In genomic region chr19:4563562-4563961, GRCh38 we compare ENCODE assay signal across 10 cellular contexts. TPM values are rescaled to one million over a fixed set of nuclear protein-coding genes. Genes with fewer than 3 reads are reported as not detected.
DNase-seq lines count a peak whose midpoint lies in the region; ATAC-seq and TF ChIP-seq lines count a peak whose summit lies in the region.
"Not testable (repeated sequence)": the region's sequence is repeated elsewhere in the genome, so short reads cannot be mapped to it uniquely, and the experiment has no call there.
"Had no signal": no experiment of that assay in that cellular context is flagged by ENCODE, and none has a peak within 500 bp of the region (broad histone marks: within the 10 kb centered on the region; RNA-seq: fewer than 3 reads in every experiment).

No MANE protein-coding gene starts in this region.

- ATAC-seq in T-helper 17 cell (peak; percentile 55), Right ventricle myocardium inferior (peak; percentile 42), mucosa of descending colon (peak; percentile 56)

- not testable (repeated sequence) for H3K36me3 Mint-ChIP-seq in T-helper 17 cell (ENCODE audit: low read depth)

- not testable (repeated sequence) for H3K9ac ChIP-seq in BLaER1 treated with 17β-estradiol and CSF1 and Interleukin-3, amounts not matched to agents 10 nM and 100 nM

- not testable (repeated sequence) for H3K27ac Mint-ChIP-seq in T-helper 17 cell

- DNase-seq in KBM-7 (peak; percentile 83), NOMO-1 treated with DMSO at 0.1 percent for 48 hours (lab: John Stamatoyannopoulos, UW; ENCODE audit: unreplicated experiment) (peak; percentile 46), Right ventricle myocardium inferior (ENCODE audit: missing footprints) (peak; percentile 6), pons (ENCODE audit: low spot score) (peak; percentile 9)
- not testable (repeated sequence) for DNase-seq in T-helper 17 cell, mucosa of descending colon

- intact Hi-C loops in Right ventricle myocardium inferior (cut with DNase I); mucosa of descending colon (cut with DNase I, micrococcal nuclease): not testable (repeated sequence)

- 0 out of 22 replicates have a peak overlapping the region, but pooled peaks of 1 of the 11 experiments have one; percentile 11 for H3K27ac ChIP-seq in BLaER1 treated with 17β-estradiol and CSF1 and Interleukin-3, amounts not matched to agents 10 nM and 100 nM

- H3K4me3 ChIP-seq in BLaER1 treated with 17β-estradiol and CSF1 and Interleukin-3, amounts not matched to agents 10 nM and 100 nM; mucosa of descending colon: not testable (repeated sequence)

- in situ Hi-C loops in KBM-7 (cut with MboI; ENCODE audit: low pct_unique_long_range_greater_than_20kb, low sequenced_read_pairs), result not testable (repeated sequence)

- H4K20me1 ChIP-seq in BLaER1 treated with 17β-estradiol and CSF1 and Interleukin-3, amounts not matched to agents 10 nM and 100 nM, result not testable (repeated sequence)

- H3K4me1 Mint-ChIP-seq in T-helper 17 cell, result not testable (repeated sequence)

- peaks cover 10 to 87% (median 47%) of the 10 kb centered on the region in 10 experiments for H3K4me1 ChIP-seq in BLaER1 treated with 17β-estradiol and CSF1 and Interleukin-3, amounts not matched to agents 10 nM and 100 nM
- not testable (repeated sequence) for H3K4me1 ChIP-seq in mucosa of descending colon (ENCODE audit: low read depth)

- H3K36me3 ChIP-seq in BLaER1 treated with 17β-estradiol and CSF1 and Interleukin-3, amounts not matched to agents 10 nM and 100 nM; mucosa of descending colon (ENCODE audit: low read depth): not testable (repeated sequence)

- H3K4me3 Mint-ChIP-seq in T-helper 17 cell, result not testable (repeated sequence)

- TF ChIP-seq CTCF in mucosa of descending colon (IDR thresholded peaks at IDR 0.05), result not testable (repeated sequence)

- peaks cover 18% of the 10 kb centered on the region for H3K27me3 Mint-ChIP-seq in T-helper 17 cell

- peak overlapping the region in 9 of 11 experiments; percentile 3 to 58 (median 43); a peak in 12 of 22 replicates for H3K4me2 ChIP-seq in BLaER1 treated with 17β-estradiol and CSF1 and Interleukin-3, amounts not matched to agents 10 nM and 100 nM

- not testable (repeated sequence) for H3K27me3 ChIP-seq in BLaER1 treated with 17β-estradiol and CSF1 and Interleukin-3, amounts not matched to agents 10 nM and 100 nM

- not testable (repeated sequence) for H3K9me3 ChIP-seq in BLaER1 treated with 17β-estradiol and CSF1 and Interleukin-3, amounts not matched to agents 10 nM and 100 nM (replicated peaks in 1 of 11); T-helper 17 cell (ENCODE audit: control insufficient read depth, low read length, poor library complexity, severe bottlenecking); mucosa of descending colon

RNA-seq across cellular contexts. Expression of gene SEMA6B, which starts 4.1 kb away (rescaled TPM):
- total RNA-seq in T-helper 17 cell (under 1 TPM; 0.20 to 0.52 TPM), Right ventricle myocardium inferior (16.7 TPM), mucosa of descending colon (1 to 10 TPM; 2.5 to 8.4 (median 5.9) TPM)
- total RNA-seq: GM23248, OCI-LY7 had no signal

RNA-seq across cellular contexts. Expression of gene LRG1, which starts 23.7 kb away (rescaled TPM):
- total RNA-seq in T-helper 17 cell (under 1 TPM; 0.17 to 0.31 TPM), Right ventricle myocardium inferior (0.73 TPM), mucosa of descending colon (10 to 100 TPM in 2 of 3 donors, 1 to 10 TPM in 1; 7.9 to 25.0 (median 22.8) TPM)
- total RNA-seq: CD4-positive, alpha-beta memory T cell; GM23248 had no signal

RNA-seq across cellular contexts. Expression of gene PLIN5, which starts 28.5 kb away (rescaled TPM):
- total RNA-seq in T-helper 17 cell (not detected), Right ventricle myocardium inferior (50.4 TPM), mucosa of descending colon (1 to 10 TPM; 3.2 to 6.7 (median 4.5) TPM)
- total RNA-seq: GM23248 had no signal

RNA-seq across cellular contexts. Expression of gene PLIN4, which starts 45.3 kb away (rescaled TPM):
- total RNA-seq in T-helper 17 cell (not detected), Right ventricle myocardium inferior (241 TPM), mucosa of descending colon (10 to 100 TPM in 1 of 3 donors, 1 to 10 TPM in 2; 2.8 to 90.0 (median 3.4) TPM)
- total RNA-seq: GM23248 had no signal
